In genomic region chr5:116827078-116827477, GRCh38 we compare ENCODE assay signal across 32 cellular contexts.
"Had no signal": no experiment of that assay in that cellular context is flagged by ENCODE, and none has a peak within 500 bp of the region (broad histone marks: within the 10 kb centered on the region; RNA-seq: fewer than 3 reads in every experiment).

No MANE protein-coding gene starts in this region.

- DNase-seq: activated CD4-positive, alpha-beta memory T cell treated with anti-CD3 and anti-CD28 coated beads, Interleukin-2, amount 10 ng/mL, durations not matched to agents 7 days and 5 days; activated CD4-positive, alpha-beta T cell treated with anti-CD3 and anti-CD28 coated beads for 1 hour; activated CD4-positive, alpha-beta T cell treated with anti-CD3 and anti-CD28 coated beads for 36 hours; activated CD4-positive, alpha-beta T cell treated with anti-CD3 and anti-CD28 coated beads for 48 hours; activated CD4-positive, alpha-beta T cell treated with anti-CD3 and anti-CD28 coated beads, Interleukin-2, amount 10 ng/mL, durations not matched to agents 7 days and 5 days; activated CD4-positive, alpha-beta T cell treated with anti-CD3 and anti-CD28 coated beads, Interleukin-2, amount 50 U/mL, for 48 hours; activated CD4-positive, CD25-positive, alpha-beta regulatory T cell; activated CD8-positive, alpha-beta memory T cell treated with anti-CD3 and anti-CD28 coated beads for 24 hours; activated CD8-positive, alpha-beta memory T cell treated with anti-CD3 and anti-CD28 coated beads, Interleukin-2, amount 10 ng/mL, durations not matched to agents 7 days and 5 days; activated CD8-positive, alpha-beta memory T cell treated with anti-CD3 and anti-CD28 coated beads, Interleukin-2, amount 50 U/mL, for 48 hours; activated CD8-positive, alpha-beta T cell treated with anti-CD3 and anti-CD28 coated beads, Interleukin-2, amount 10 ng/mL, durations not matched to agents 7 days and 5 days; activated effector memory CD4-positive, alpha-beta T cell treated with Interleukin-2 at 50 U/mL for 16 hours; activated gamma-delta T cell; activated naive CD4-positive, alpha-beta T cell treated with anti-CD3 and anti-CD28 coated beads, Interleukin-2, amount 10 ng/mL, durations not matched to agents 7 days and 5 days; activated naive CD4-positive, alpha-beta T cell treated with Interleukin-2 at 50 U/mL for 16 hours; activated naive CD8-positive, alpha-beta T cell treated with anti-CD3 and anti-CD28 coated beads, Interleukin-2, amount 10 ng/mL, durations not matched to agents 7 days and 5 days; activated naive CD8-positive, alpha-beta T cell treated with anti-CD3 and anti-CD28 coated beads, Interleukin-2, amount 50 U/mL, for 24 hours; activated T-cell treated with anti-CD3 and anti-CD28 coated beads, Interleukin-2, amount 50 U/mL, for 24 hours; activated T-cell treated with anti-CD3 and anti-CD28 coated beads, Interleukin-2, amount 50 U/mL, for 48 hours; amygdala; anterior cingulate cortex; caudate nucleus; cerebellar nuclear complex; T-helper 1 cell; T-helper 2 cell; T-helper 9 cell had no signal

- FAIRE-seq: bronchial epithelial cell, TTC549 had no signal

- H3K27me3 ChIP-seq: ascending aorta, cardiac muscle cell had no signal

- H3K4me3 ChIP-seq: ascending aorta, cardiac muscle cell had no signal

- H3K4me1 ChIP-seq: ascending aorta had no signal

- H3K9me3 ChIP-seq: ascending aorta had no signal

- H3K36me3 ChIP-seq: ascending aorta, cardiac muscle cell had no signal

- H3K27ac ChIP-seq: ascending aorta, cardiac muscle cell, VCaP had no signal

- ATAC-seq: activated CD4-positive, alpha-beta T cell treated with anti-CD3 and anti-CD28 coated beads for 36 hours; activated CD4-positive, CD25-positive, alpha-beta regulatory T cell treated with anti-CD3 and anti-CD28 coated beads, Interleukin-2, amount 50 U/mL, for 24 hours; activated CD8-positive, alpha-beta memory T cell treated with anti-CD3 and anti-CD28 coated beads, Interleukin-2, amount 10 ng/mL, durations not matched to agents 7 days and 5 days; activated CD8-positive, alpha-beta T cell treated with anti-CD3 and anti-CD28 coated beads, Interleukin-2, amount 10 ng/mL, durations not matched to agents 7 days and 5 days; activated naive CD8-positive, alpha-beta T cell treated with anti-CD3 and anti-CD28 coated beads, Interleukin-2, amount 50 U/mL, for 24 hours had no signal
